ENCODE assay signal across 30 cellular contexts in the genomic region with DNA sequence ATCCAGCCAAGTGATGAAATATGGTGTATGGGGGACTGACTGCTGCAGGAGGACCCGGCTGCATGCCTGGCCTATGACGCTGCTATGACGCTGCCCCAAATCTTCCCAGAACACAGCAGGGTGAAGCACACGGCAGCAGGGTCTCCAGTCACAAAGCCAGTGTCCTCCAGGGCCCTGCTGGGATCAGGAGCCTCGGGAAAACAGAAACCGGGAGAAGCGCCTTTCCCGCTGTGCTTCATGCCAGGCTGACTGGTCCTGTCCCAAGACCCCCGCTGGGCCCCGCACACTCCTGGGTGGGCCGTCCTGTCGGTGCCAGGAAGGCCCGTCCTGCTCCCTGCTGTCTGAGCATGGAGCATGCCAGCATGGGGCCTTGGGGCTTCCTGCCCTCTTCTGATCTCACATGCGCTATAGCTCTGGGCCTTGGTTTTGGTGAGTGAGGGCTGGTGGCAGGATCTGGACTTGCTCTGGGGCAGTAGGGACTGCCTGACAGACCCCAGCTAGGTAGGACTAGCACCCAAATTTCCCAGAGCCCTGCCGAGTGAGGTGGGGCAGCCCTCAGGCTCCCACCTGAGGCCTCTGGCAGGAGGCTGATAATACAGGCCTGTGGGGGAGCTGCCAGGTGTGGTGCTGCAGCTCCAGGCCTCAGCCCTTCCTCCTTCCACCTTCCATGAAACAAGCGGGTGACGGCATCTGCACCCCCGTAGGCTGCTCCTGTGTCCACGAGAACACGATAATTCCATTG.
A peak's percentile ranks its signal among the peaks of the same experiment; 100 is the strongest.
DNase-seq lines count a peak whose midpoint lies in the region; ATAC-seq, FAIRE-seq and TF ChIP-seq lines count a peak whose summit lies in the region.
"Had no signal": no experiment of that assay in that cellular context is flagged by ENCODE, and none has a peak within 500 bp of the region (broad histone marks: within the 10 kb centered on the region; RNA-seq: fewer than 3 reads in every experiment).

No MANE protein-coding gene starts in this region.

- H3K4me1 Mint-ChIP-seq in GM23338 = peaks cover 14% of the 10 kb centered on the region
- H3K4me1 Mint-ChIP-seq in chondrocyte (ENCODE audit: low read depth) = no peaks in the 10 kb centered on the region
- H3K4me1 Mint-ChIP-seq: CD8-positive, alpha-beta memory T cell; memory B cell had no signal

- H4K20me1 ChIP-seq in SK-N-SH (ENCODE audit: insufficient read depth) = no peaks in the 10 kb centered on the region
- no peaks in the 10 kb centered on the region for H4K20me1 ChIP-seq in GM23338 (replicated peaks; ENCODE audit: insufficient read depth)
- peaks cover 2% of the 10 kb centered on the region for H4K20me1 ChIP-seq in osteoblast (ENCODE audit: insufficient read depth, low read length)

- TF ChIP-seq CTCF in SK-N-SH (IDR thresholded peaks at IDR 0.05) (no peak), GM23338 (conservative IDR thresholded peaks at IDR 0.05; ENCODE audit: low read depth in 2 of 2) (no peak), chondrocyte (IDR thresholded peaks at IDR 0.05) (no peak), osteoblast (IDR thresholded peaks at IDR 0.05; ENCODE audit: extremely low read depth, low read depth, low read length) (no peak)

- H3K27me3 Mint-ChIP-seq in GM23338 (ENCODE audit: insufficient read depth, low read depth, poor library complexity) (peaks cover 18% of the 10 kb centered on the region), chondrocyte (ENCODE audit: low read depth) (no peaks in the 10 kb centered on the region)
- H3K27me3 Mint-ChIP-seq: activated CD4-positive, alpha-beta memory T cell treated with anti-CD3 and anti-CD28 coated beads for 36 hours; activated naive CD8-positive, alpha-beta T cell; CD8-positive, alpha-beta memory T cell; memory B cell; stimulated activated naive CD8-positive, alpha-beta T cell treated with anti-CD3 and anti-CD28 coated beads, Interleukin-15, Interleukin-2, amounts not matched to agents 100 ng/mL and 50 ng/mL, for 24 hours had no signal

- H3K4me1 ChIP-seq in SK-N-SH (ENCODE audit: control insufficient read depth in 1 of 2, insufficient read depth in 2 of 2, low read depth in 1 of 2, low read length in 1 of 2) (peaks cover 0 to 14% of the 10 kb centered on the region in 2 experiments; a peak in 1 of 4 replicates), GM23338 (ENCODE audit: insufficient read depth) (no peaks in the 10 kb centered on the region), osteoblast (ENCODE audit: insufficient read depth, low read length) (no peaks in the 10 kb centered on the region)
- H3K4me1 ChIP-seq: SJSA1, vagina had no signal

- CTCF ChIA-PET in SK-N-SH (lab: Yijun Ruan, JAX) = interaction anchor here (1.1 to 3.2 kb wide), 3 partner anchors 9 to 164 kb away, joined by 3 to 11 read pairs (median 6); no protein-coding TSS in a partner anchor

- H3K79me2 ChIP-seq in SK-N-SH (ENCODE audit: insufficient read depth) (no peaks in the 10 kb centered on the region), GM23338 (replicated peaks; ENCODE audit: insufficient read depth) (no peaks in the 10 kb centered on the region), osteoblast (ENCODE audit: insufficient read depth, low read length) (no peaks in the 10 kb centered on the region)

- H3K9me2 ChIP-seq in SK-N-SH = no peaks in the 10 kb centered on the region
- no peaks in the 10 kb centered on the region for H3K9me2 ChIP-seq in GM23338 (ENCODE audit: insufficient read depth)

- no peak overlapping the region for H3K4me3 Mint-ChIP-seq in GM23338
- no peak overlapping the region for H3K4me3 Mint-ChIP-seq in chondrocyte (ENCODE audit: unreplicated experiment)
- H3K4me3 Mint-ChIP-seq: activated CD4-positive, alpha-beta memory T cell treated with anti-CD3 and anti-CD28 coated beads for 36 hours; activated naive CD8-positive, alpha-beta T cell; CD8-positive, alpha-beta memory T cell; memory B cell; stimulated activated naive CD8-positive, alpha-beta T cell treated with anti-CD3 and anti-CD28 coated beads, Interleukin-15, Interleukin-2, amounts not matched to agents 100 ng/mL and 50 ng/mL, for 24 hours had no signal

- H3K36me3 ChIP-seq in SK-N-SH (replicated peaks in 1 of 2; ENCODE audit: control insufficient read depth in 1 of 2, insufficient read depth in 2 of 2, low read length in 1 of 2) (peaks cover 0 to 7% of the 10 kb centered on the region in 2 experiments), GM23338 (ENCODE audit: insufficient read depth) (no peaks in the 10 kb centered on the region), osteoblast (ENCODE audit: insufficient read depth, low read length) (no peaks in the 10 kb centered on the region)
- H3K36me3 ChIP-seq: SJSA1 had no signal

- H3K9me3 ChIP-seq in SK-N-SH (no peaks in the 10 kb centered on the region), osteoblast (ENCODE audit: low read depth, low read length) (no peaks in the 10 kb centered on the region)
- H3K9me3 ChIP-seq: neutrophil, psoas muscle, SJSA1, thoracic aorta, vagina had no signal

- H3K4me2 ChIP-seq in SK-N-SH (no peak overlapping the region), GM23338 (no peak overlapping the region), osteoblast (ENCODE audit: insufficient read depth, low read length) (no peak overlapping the region)

- no peaks in the 10 kb centered on the region for H3F3A ChIP-seq in SK-N-SH (replicated peaks; ENCODE audit: insufficient read depth)
- H3F3A ChIP-seq in GM23338 (replicated peaks; ENCODE audit: low read depth) = no peaks in the 10 kb centered on the region

- H3K27me3 ChIP-seq in SK-N-SH (ENCODE audit: insufficient read depth) (no peaks in the 10 kb centered on the region), GM23338 (ENCODE audit: insufficient read depth) (no peaks in the 10 kb centered on the region), osteoblast (ENCODE audit: insufficient read depth, low read length) (no peaks in the 10 kb centered on the region)
- H3K27me3 ChIP-seq: neutrophil, SJSA1, vagina had no signal

- DNase-seq in SK-N-SH = peak; percentile 58
- DNase-seq in GM23338 (ENCODE audit: low spot score) = no peak
- peak; percentile 91 for DNase-seq in chondrocyte (ENCODE audit: low spot score)
- DNase-seq in osteoblast (ENCODE audit: insufficient read length, low spot score, missing footprints) = peak; percentile 64
- DNase-seq in RCC 7860 (ENCODE audit: low spot score) = no peak
- DNase-seq in cerebellar nuclear complex (lab: John Stamatoyannopoulos, UW) = no peak
- no peak for DNase-seq in cerebellum (ENCODE audit: low spot score)
- DNase-seq: activated CD4-positive, alpha-beta memory T cell treated with anti-CD3 and anti-CD28 coated beads for 36 hours; activated CD4-positive, CD25-positive, alpha-beta regulatory T cell treated with anti-CD3 and anti-CD28 coated beads, Interleukin-2, amount 50 U/mL, for 72 hours; activated CD8-positive, alpha-beta memory T cell treated with anti-CD3 and anti-CD28 coated beads, Interleukin-2, amount 50 U/mL, for 48 hours; CD8-positive, alpha-beta memory T cell; DMS153; H7; kidney glomerular epithelial cell; NCI-H1105; NCI-H2029 treated with DMSO at 0.1 percent for 48 hours; NCI-H226 had no signal

- no peak for TF ChIP-seq EP300 in SK-N-SH (IDR thresholded peaks at IDR 0.05; ENCODE audit: borderline replicate concordance in 1 of 2, low read depth in 1 of 2, low read length in 1 of 2)

- ATAC-seq in SK-N-SH treated with all-trans-retinoic acid at 6 μM for 48 hours = no peak
- ATAC-seq in GM23338 = peak; percentile 23
- ATAC-seq: psoas muscle had no signal

- no peak overlapping the region for H3K9ac ChIP-seq in SK-N-SH

- POLR2A ChIA-PET in SK-N-SH (lab: Yijun Ruan, JAX) = no interaction called here

- TF ChIP-seq RAD21 in SK-N-SH (IDR thresholded peaks at IDR 0.05; ENCODE audit: low read length) = no peak

- peak overlapping the region; percentile 45 for H3K27ac Mint-ChIP-seq in GM23338
- H3K27ac Mint-ChIP-seq in chondrocyte (ENCODE audit: unreplicated experiment) = no peak overlapping the region
- H3K27ac Mint-ChIP-seq: activated CD4-positive, alpha-beta memory T cell treated with anti-CD3 and anti-CD28 coated beads for 36 hours; activated naive CD8-positive, alpha-beta T cell; activated T-helper 2 cell treated with anti-CD3 and anti-CD28 coated beads, Interferon-gamma antibody, Interleukin-2, Interleukin-4, amounts not matched to agents 10 μg/mL and 5 μg/mL and 100 μg/mL, durations not matched to agents 14 hours and 24 hours and 36 hours; CD8-positive, alpha-beta memory T cell; memory B cell; stimulated activated naive CD8-positive, alpha-beta T cell treated with anti-CD3 and anti-CD28 coated beads, Interleukin-15, Interleukin-2, amounts not matched to agents 100 ng/mL and 50 ng/mL, for 24 hours had no signal

- no peak overlapping the region for H2AFZ ChIP-seq in SK-N-SH (ENCODE audit: low read depth)
- no peak overlapping the region for H2AFZ ChIP-seq in GM23338
- no peak overlapping the region for H2AFZ ChIP-seq in osteoblast (ENCODE audit: low read length)

- H3K36me3 Mint-ChIP-seq in GM23338 (ENCODE audit: low read depth) = no peaks in the 10 kb centered on the region; the same call in 2 of the 3 replicates
- H3K36me3 Mint-ChIP-seq in chondrocyte (ENCODE audit: low read depth) = peaks cover 11% of the 10 kb centered on the region
- H3K36me3 Mint-ChIP-seq: activated naive CD8-positive, alpha-beta T cell had no signal

- H3K4me3 ChIP-seq in SK-N-SH (ENCODE audit: low read depth in 2 of 2, low read length in 1 of 2) = no peak overlapping the region
- H3K4me3 ChIP-seq in GM23338 = no peak overlapping the region
- H3K4me3 ChIP-seq in osteoblast (ENCODE audit: insufficient read depth, low read length) = no peak overlapping the region
- H3K4me3 ChIP-seq: psoas muscle, SJSA1, thoracic aorta, vagina had no signal

- 82% methylated on average over 9 of the region's 20 CpGs for WGBS in SK-N-SH (ENCODE audit: low lambda C conversion rate)

- FAIRE-seq in RCC 7860 (lab: Jason Lieb, UNC) = no peak
- FAIRE-seq: TTC549 had no signal

- no peaks in the 10 kb centered on the region for H3K9me3 Mint-ChIP-seq in GM23338
- no peaks in the 10 kb centered on the region for H3K9me3 Mint-ChIP-seq in chondrocyte (ENCODE audit: low read depth)
- H3K9me3 Mint-ChIP-seq: activated CD4-positive, alpha-beta memory T cell treated with anti-CD3 and anti-CD28 coated beads for 36 hours; activated T-helper 2 cell treated with anti-CD3 and anti-CD28 coated beads, Interferon-gamma antibody, Interleukin-2, Interleukin-4, amounts not matched to agents 10 μg/mL and 5 μg/mL and 100 μg/mL, durations not matched to agents 14 hours and 24 hours and 36 hours; CD8-positive, alpha-beta memory T cell; memory B cell; stimulated activated naive CD8-positive, alpha-beta T cell treated with anti-CD3 and anti-CD28 coated beads, Interleukin-15, Interleukin-2, amounts not matched to agents 100 ng/mL and 50 ng/mL, for 24 hours had no signal

- no peak overlapping the region; a peak in 1 of 4 replicates for H3K27ac ChIP-seq in SK-N-SH (ENCODE audit: low read depth in 2 of 2, low read length in 1 of 2)
- no peak overlapping the region for H3K27ac ChIP-seq in GM23338 (ENCODE audit: low read depth)
- no peak overlapping the region for H3K27ac ChIP-seq in osteoblast (ENCODE audit: low read depth, low read length)
- H3K27ac ChIP-seq: 22Rv1, epithelial cell of prostate, neutrophil, psoas muscle, SJSA1, thoracic aorta, vagina had no signal

TF ChIP-seq in SK-N-SH, 30 proteins besides CTCF, POLR2A, EP300 and RAD21 (continues in another document):
- no peak for TF ChIP-seq TCF12 (IDR thresholded peaks at IDR 0.05)

TF ChIP-seq in SK-N-SH treated with all-trans-retinoic acid at 6 μM for 48 hours, 23 proteins besides CTCF, POLR2A, EP300 and RAD21 (continues in another document):
- no peak for TF ChIP-seq ZFP30 (CRISPR knock-in tag; IDR thresholded peaks at IDR 0.05)

Comparison
In these comparisons a context has a peak if more than half of its experiments do, and no peak if none do; other contexts are left out.
1. DNase-seq: peak in SK-N-SH (single experiment), chondrocyte (single experiment) and osteoblast (single experiment); none in GM23338 (single experiment), RCC 7860 (single experiment), cerebellar nuclear complex (0 of 2) and cerebellum (single experiment).